8 cellular contexts compared by ENCODE assay signal in the genomic region with DNA sequence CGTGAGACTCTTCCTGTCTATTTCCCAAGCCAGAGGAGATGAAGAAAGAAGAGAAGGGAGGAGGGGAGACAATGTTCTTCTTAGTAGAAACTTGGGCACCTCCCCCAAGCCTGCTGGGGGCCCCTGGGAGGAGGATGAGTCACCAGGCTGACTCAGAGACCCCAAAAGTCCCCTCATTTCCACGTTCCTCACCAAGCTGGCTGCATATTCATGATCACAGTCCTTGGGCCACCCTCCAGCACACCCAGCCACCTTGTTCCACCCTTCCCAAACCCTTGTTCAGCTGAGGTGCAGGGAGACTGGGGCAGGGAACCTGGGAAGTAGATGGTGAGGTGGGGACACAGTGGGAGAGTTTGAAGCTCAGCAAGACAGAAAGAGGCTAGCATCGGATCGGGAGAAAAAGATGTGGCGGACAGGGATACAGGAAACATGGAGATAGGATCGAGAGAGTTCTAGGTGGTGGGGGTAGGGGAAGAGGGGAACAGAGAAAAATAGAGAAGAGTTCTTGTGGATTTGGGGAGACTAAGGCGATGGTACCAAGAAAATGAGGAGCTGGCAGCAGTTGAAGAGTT. TPM values are rescaled to one million over a fixed set of nuclear protein-coding genes. Genes with fewer than 3 reads are reported as not detected.
DNase-seq lines count a peak whose midpoint lies in the region; TF ChIP-seq lines count a peak whose summit lies in the region.

No MANE protein-coding gene starts in this region.

- no peak overlapping the region for H3K27ac ChIP-seq in PC-9
- peak overlapping the region; percentile 80 to 94 (median 89) for H3K27ac ChIP-seq in stomach

- H3K9me3 Mint-ChIP-seq in Caco-2 (ENCODE audit: unreplicated experiment): peaks cover 10% of the 10 kb centered on the region

- H3K4me3 ChIP-seq in Caco-2 (ENCODE audit: low read depth, low read length): peak overlapping the region; percentile 48
- peak overlapping the region; percentile 72 for H3K4me3 ChIP-seq in PC-9
- H3K4me3 ChIP-seq in cardiac fibroblast (replicated peaks in 1 of 2; ENCODE audit: low read depth in 2 of 2, low read length in 2 of 2): peak overlapping the region; percentile 72 to 89
- peak overlapping the region; percentile 40 for H3K4me3 ChIP-seq in lower leg skin (ENCODE audit: low read depth, poor library complexity, severe bottlenecking)
- H3K4me3 ChIP-seq in stomach: peak overlapping the region; percentile 47 to 71 (median 56)

- peak overlapping the region; percentile 93 for H2AFZ ChIP-seq in PC-9

- WGBS in lower leg skin, 2 donors: 14% methylated on average over 7 of the region's 7 CpGs
- WGBS in stomach, 5 donors: 7 to 16% (median 10%) methylated on average over 7 of the region's 7 CpGs

- no TSS peak for BruUV-seq in Caco-2 (replicated peaks; lab: Mats Ljungman, UMichigan)
- BruUV-seq in PC-9 (replicated peaks; lab: Mats Ljungman, UMichigan): TSS peak; percentile 12

- H3K36me3 ChIP-seq in Caco-2 (ENCODE audit: control insufficient read depth, insufficient read depth, low read length) (no peaks in the 10 kb centered on the region; the same call in 1 of the 2 replicates), PC-9 (ENCODE audit: low read depth) (no peaks in the 10 kb centered on the region), stomach (peaks cover 8 to 35% (median 28%) of the 10 kb centered on the region in 4 donors)

- H3K27me3 ChIP-seq in Caco-2 (replicated peaks; ENCODE audit: control insufficient read depth, insufficient read depth, low read length): no peaks in the 10 kb centered on the region
- no peaks in the 10 kb centered on the region for H3K27me3 ChIP-seq in PC-9 (ENCODE audit: insufficient read depth, low read depth)
- no peaks in the 10 kb centered on the region for H3K27me3 ChIP-seq in stomach

- intact Hi-C loops in Caco-2 (cut with micrococcal nuclease; ENCODE audit: unreplicated experiment): loop anchor here (5.0 kb wide), 1 partner anchor 203 kb away; no protein-coding TSS in a partner anchor
- intact Hi-C loops in PC-9 (cut with micrococcal nuclease; ENCODE audit: unreplicated experiment): loop anchor here (5.0 kb wide), 4 partner anchors 208 to 473 kb away; partner anchors contain the start of genes ILF2, S100A2 and SLC27A3
- intact Hi-C loops in lower leg skin (cut with DNase I; ENCODE audit: low total_unique reads): loop anchor here (5.0 to 10.0 kb wide), 2 partner anchors 183 to 471 kb away; no protein-coding TSS in a partner anchor
- intact Hi-C loops in stomach (cut with DNase I; ENCODE audit: low total_unique reads): loop anchor here (5.0 kb wide), 1 partner anchor 188 kb away; no protein-coding TSS in a partner anchor

- H3K4me3 Mint-ChIP-seq in Caco-2 (ENCODE audit: unreplicated experiment): peak overlapping the region; percentile 93

- H3K27me3 Mint-ChIP-seq in Caco-2 (ENCODE audit: insufficient read depth, unreplicated experiment): peaks cover under 1% of the 10 kb centered on the region

- peak overlapping the region; percentile 83 for H3K27ac Mint-ChIP-seq in Caco-2 (ENCODE audit: unreplicated experiment)

- POLR2A ChIA-PET in Caco-2 (lab: Charles Lee) (interaction anchor here (0.9 to 1.4 kb wide), 3 partner anchors 10 to 22 kb away, joined by 3 to 14 read pairs (median 3); partner anchors contain the start of gene SLC39A1), PC-9 (lab: Charles Lee; ENCODE audit: unreplicated experiment) (interaction anchor here (0.5 kb wide), 2 partner anchors 18 to 301 kb away, joined by 4 to 5 read pairs; no protein-coding TSS in a partner anchor), GM10248 (lab: Yijun Ruan, JAX) (interaction anchor here (0.6 to 1.6 kb wide), 3 partner anchors 23 to 352 kb away, joined by 3 to 4 read pairs (median 3); partner anchors contain the start of gene CHTOP)

- H3K9me3 ChIP-seq in Caco-2: no peaks in the 10 kb centered on the region
- H3K9me3 ChIP-seq in PC-9 (ENCODE audit: insufficient read depth, low read depth): no peaks in the 10 kb centered on the region
- no peaks in the 10 kb centered on the region for H3K9me3 ChIP-seq in stomach

- no peaks in the 10 kb centered on the region for H3K9me2 ChIP-seq in PC-9 (ENCODE audit: insufficient read depth)

- H3F3A ChIP-seq in PC-9 (ENCODE audit: insufficient read depth, low read depth): peaks cover 12% of the 10 kb centered on the region; the same call in 1 of the 2 replicates

- peaks cover 24% of the 10 kb centered on the region for H3K4me1 Mint-ChIP-seq in Caco-2 (ENCODE audit: low read depth, unreplicated experiment)

- TF ChIP-seq EP300 in stomach (IDR thresholded peaks at IDR 0.05): no peak

- 0 out of 2 replicates have a peak, but pooled peaks cover 3% of the 10 kb centered on the region for H3K79me2 ChIP-seq in PC-9 (ENCODE audit: low read depth)

- H3K4me2 ChIP-seq in PC-9: peak overlapping the region; percentile 96

- peaks cover 21% of the 10 kb centered on the region for H3K36me3 Mint-ChIP-seq in Caco-2 (ENCODE audit: insufficient read depth, unreplicated experiment)

- no peaks in the 10 kb centered on the region for H4K20me1 ChIP-seq in PC-9 (ENCODE audit: insufficient read depth)

- no peak for TF ChIP-seq CTCF in Caco-2 (IDR thresholded peaks at IDR 0.05; ENCODE audit: insufficient read depth in 1 of 2, low read depth in 1 of 2, low read length in 1 of 2, severe bottlenecking in 1 of 2, unreplicated experiment in 1 of 2)
- TF ChIP-seq CTCF in PC-9 (conservative IDR thresholded peaks at IDR 0.05): no peak
- TF ChIP-seq CTCF in cardiac fibroblast (IDR thresholded peaks at IDR 0.05; ENCODE audit: low read depth, low read length): no peak
- TF ChIP-seq CTCF in lower leg skin (IDR thresholded peaks at IDR 0.05): no peak
- no peak for TF ChIP-seq CTCF in stomach (IDR thresholded peaks at IDR 0.05)
- TF ChIP-seq CTCF in GM10248 (IDR thresholded peaks at IDR 0.05; ENCODE audit: control extremely low read depth, extremely low read depth, low read depth, missing control alignments): no peak

- DNase-seq in Caco-2: no peak
- DNase-seq in PC-9: peak in 1 of 2 experiments; percentile 8
- peak; percentile 80 to 93 for DNase-seq in cardiac fibroblast (ENCODE audit: low read depth in 2 of 2)
- DNase-seq in lower leg skin (ENCODE audit: low spot score in 2 of 2): peak; percentile 53 to 92
- DNase-seq in stomach: no peak
- DNase-seq in HuH-7.5 (ENCODE audit: low spot score): no peak
- no peak for DNase-seq in GM10248 (ENCODE audit: extremely low spot score)
- DNase-seq in NCI-H2029 treated with DMSO at 0.1 percent for 48 hours (lab: John Stamatoyannopoulos, UW): no peak

- CTCF ChIA-PET in Caco-2 (lab: Charles Lee) (interaction anchor here (0.5 to 0.9 kb wide), 4 partner anchors 16 to 258 kb away, joined by 3 to 4 read pairs (median 3); partner anchors contain the start of genes CREB3L4 and INTS3), PC-9 (lab: Charles Lee) (no interaction called here), GM10248 (lab: Yijun Ruan, JAX) (interaction anchor here (0.7 to 4.1 kb wide), 13 partner anchors 9 to 308 kb away, joined by 3 to 33 read pairs (median 8); partner anchors contain the start of genes CREB3L4 and SLC39A1)

- TF ChIP-seq POLR2A in lower leg skin (IDR thresholded peaks at IDR 0.05) (no peak), stomach (IDR thresholded peaks at IDR 0.05) (no peak)

- H3K4me1 ChIP-seq in Caco-2: peaks cover 17% of the 10 kb centered on the region
- H3K4me1 ChIP-seq in PC-9 (replicated peaks; ENCODE audit: insufficient read depth): peaks cover 15% of the 10 kb centered on the region
- H3K4me1 ChIP-seq in stomach: peaks cover 15 to 41% (median 33%) of the 10 kb centered on the region in 4 donors

RNA-seq across cellular contexts. Expression of gene RAB13, which starts 0.7 kb away (rescaled TPM):
- 77.4 and 79.3 TPM in 2 replicates for total RNA-seq in Caco-2 (2022)
- 69.9 and 73.6 TPM in 2 replicates for total RNA-seq in PC-9 (2021)
- total RNA-seq in lower leg skin: 10 to 100 TPM; 15.6 to 29.4 (median 25.4) TPM
- 10 to 100 TPM; 35.5 to 82.9 (median 43.7) TPM for total RNA-seq in stomach
- polyA plus RNA-seq in stomach: 100 to 1,000 TPM; 174 to 730 (median 364) TPM

RNA-seq across cellular contexts. Expression of gene RPS27, which starts 5.1 kb away (rescaled TPM):
- 2,648 and 2,676 TPM in 2 replicates for total RNA-seq in Caco-2 (2022)
- total RNA-seq in PC-9 (2021): 898 and 1,409 TPM in 2 replicates
- total RNA-seq in lower leg skin: 1,000 to 10,000 TPM; 2,137 to 3,917 (median 3,283) TPM
- 1,000 to 10,000 TPM in 3 of 5 donors, 100 to 1,000 TPM in 1, 10 to 100 TPM in 1; 43.4 to 3,158 (median 1,583) TPM for total RNA-seq in stomach
- polyA plus RNA-seq in stomach: over 10,000 TPM; 11,847 to 21,142 (median 13,702) TPM

RNA-seq across cellular contexts. Expression of gene JTB, which starts 8.0 kb away (rescaled TPM):
- 123 and 124 TPM in 2 replicates for total RNA-seq in Caco-2 (2022)
- total RNA-seq in PC-9 (2021): 106 and 108 TPM in 2 replicates
- 100 to 1,000 TPM; 179 to 218 (median 201) TPM for total RNA-seq in lower leg skin
- 100 to 1,000 TPM; 130 to 859 (median 234) TPM for total RNA-seq in stomach
- polyA plus RNA-seq in stomach: 100 to 1,000 TPM; 214 to 340 (median 237) TPM

RNA-seq across cellular contexts. Expression of gene CREB3L4, which starts 17.7 kb away (rescaled TPM):
- total RNA-seq in Caco-2 (2022): 9.0 and 9.8 TPM in 2 replicates
- total RNA-seq in PC-9 (2021): 23.4 and 25.9 TPM in 2 replicates
- 10 to 100 TPM; 18.7 to 25.5 (median 22.9) TPM for total RNA-seq in lower leg skin
- 10 to 100 TPM in 1 of 5 donors, 1 to 10 TPM in 3, not detected in 1; 2.7 to 16.7 (median 7.3) TPM for total RNA-seq in stomach
- 10 to 100 TPM; 10.9 to 32.9 (median 11.8) TPM for polyA plus RNA-seq in stomach

RNA-seq across cellular contexts. Expression of gene SLC39A1, which starts 22.1 kb away (rescaled TPM):
- 135 and 150 TPM in 2 replicates for total RNA-seq in Caco-2 (2022)
- 141 and 164 TPM in 2 replicates for total RNA-seq in PC-9 (2021)
- total RNA-seq in lower leg skin: 100 to 1,000 TPM in 2 of 4 donors, 10 to 100 TPM in 2; 88.6 to 105 (median 98.8) TPM
- total RNA-seq in stomach: 10 to 100 TPM in 4 of 5 donors, 1 to 10 TPM in 1; 6.4 to 80.6 (median 24.9) TPM
- 10 to 100 TPM; 29.9 to 54.8 (median 39.8) TPM for polyA plus RNA-seq in stomach

Comparison
In these comparisons a context has a peak if more than half of its experiments do, and no peak if none do; other contexts are left out.
1. DNase-seq: peak in cardiac fibroblast (2 of 2) and lower leg skin (2 of 2); none in Caco-2 (0 of 2), stomach (single experiment), HuH-7.5 (single experiment), GM10248 (single experiment) and NCI-H2029 treated with DMSO at 0.1 percent for 48 hours (single experiment).
2. Peak in every context shown above with its lines, with median percentiles within 50 percentile points of each other: H3K4me3 ChIP-seq.